In genomic region chr7:121510302-121510701, GRCh38 we compare ENCODE assay signal across 14 cellular contexts.
DNase-seq lines count a peak whose midpoint lies in the region; ATAC-seq and TF ChIP-seq lines count a peak whose summit lies in the region.
"Had no signal": no experiment of that assay in that cellular context is flagged by ENCODE, and none has a peak within 500 bp of the region (broad histone marks: within the 10 kb centered on the region; RNA-seq: fewer than 3 reads in every experiment).

No MANE protein-coding gene starts in this region.

- H4K20me1 ChIP-seq in KMS-11 (ENCODE audit: insufficient read depth) (no peaks in the 10 kb centered on the region), neural cell (ENCODE audit: insufficient read depth) (no peaks in the 10 kb centered on the region)

- H3K79me2 ChIP-seq in KMS-11 (ENCODE audit: insufficient read depth, low read depth) = no peaks in the 10 kb centered on the region
- H3K79me2 ChIP-seq in neural cell (replicated peaks; ENCODE audit: insufficient read depth, low read length) = peaks cover 52% of the 10 kb centered on the region

- H3K4me3 Mint-ChIP-seq in activated naive CD4-positive, alpha-beta T cell treated with anti-CD3 and anti-CD28 coated beads, Interleukin-2, amount 10 ng/mL, durations not matched to agents 7 days and 5 days = no peak overlapping the region
- no peak overlapping the region for H3K4me3 Mint-ChIP-seq in natural killer cell
- H3K4me3 Mint-ChIP-seq: activated CD4-positive, alpha-beta T cell treated with anti-CD3 and anti-CD28 coated beads, Interleukin-2, amount 10 ng/mL, durations not matched to agents 24 days and 14 days; T-helper 1 cell treated with Interleukin-12 subunit alpha and Interleukin-12 subunit beta and Interleukin-4 antibody, amounts not matched to agents 30 μg/mL and 1 μg/mL, for 36 hours had no signal

- no peak for TF ChIP-seq EP300 in neural cell (conservative IDR thresholded peaks at IDR 0.05; ENCODE audit: poor library complexity, severe bottlenecking)

- ATAC-seq in body of pancreas (peak; percentile 42), GM21447 (IDR thresholded peaks at IDR 0.05; ENCODE audit: unreplicated experiment) (no peak), natural killer cell (no peak)
- ATAC-seq: gastroesophageal sphincter had no signal

- H3K9ac ChIP-seq in KMS-11 (no peak overlapping the region), neural cell (ENCODE audit: low read length) (no peak overlapping the region)

- CTCF ChIA-PET in activated naive CD4-positive, alpha-beta T cell treated with anti-CD3 and anti-CD28 coated beads, Interleukin-2, amount 10 ng/mL, durations not matched to agents 7 days and 5 days (lab: Charles Lee) = no interaction called here

- no peaks in the 10 kb centered on the region for H3K9me2 ChIP-seq in neural cell (ENCODE audit: insufficient read depth, low read length)

- no peak overlapping the region for H3K27ac ChIP-seq in KMS-11
- no peak overlapping the region for H3K27ac ChIP-seq in body of pancreas
- H3K27ac ChIP-seq in neural cell (ENCODE audit: low read length) = peak overlapping the region; percentile 3
- H3K27ac ChIP-seq: gastroesophageal sphincter, suprapubic skin had no signal

- H3K27ac Mint-ChIP-seq in activated naive CD4-positive, alpha-beta T cell treated with anti-CD3 and anti-CD28 coated beads, Interleukin-2, amount 10 ng/mL, durations not matched to agents 7 days and 5 days = no peak overlapping the region
- no peak overlapping the region for H3K27ac Mint-ChIP-seq in natural killer cell
- H3K27ac Mint-ChIP-seq: T-helper 1 cell treated with Interleukin-12 subunit alpha and Interleukin-12 subunit beta and Interleukin-4 antibody, amounts not matched to agents 30 μg/mL and 1 μg/mL, for 36 hours had no signal

- H3K9me3 ChIP-seq in body of pancreas = peaks cover 0 to 20% (median 0%) of the 10 kb centered on the region in 3 donors
- no peaks in the 10 kb centered on the region for H3K9me3 ChIP-seq in neural cell (ENCODE audit: low read length)

- peak; percentile 5 for DNase-seq in activated naive CD4-positive, alpha-beta T cell treated with Interleukin-2 at 50 U/mL for 16 hours
- no peak for DNase-seq in activated naive CD4-positive, alpha-beta T cell treated with anti-CD3 and anti-CD28 coated beads, Interleukin-2, amount 10 ng/mL, durations not matched to agents 7 days and 5 days
- peak; percentile 23 to 53 (median 36) for DNase-seq in body of pancreas
- DNase-seq in GM19238 (ENCODE audit: insufficient read length, low spot score) = no peak
- DNase-seq in natural killer cell = no peak
- DNase-seq: midbrain, NCI-H1105 treated with DMSO at 0.1 percent for 48 hours had no signal

- TF ChIP-seq CTCF in KMS-11 (conservative IDR thresholded peaks at IDR 0.05; ENCODE audit: low read depth, low read length) (peak; percentile 39), body of pancreas (IDR thresholded peaks at IDR 0.05) (peak in 5 of 7 experiments; percentile 27 to 56 (median 47)), neural cell (IDR thresholded peaks at IDR 0.05; ENCODE audit: poor library complexity, severe bottlenecking) (peak; percentile 32), natural killer cell (IDR thresholded peaks at IDR 0.05) (no peak)

- peaks cover 2% of the 10 kb centered on the region for H3K36me3 Mint-ChIP-seq in activated naive CD4-positive, alpha-beta T cell treated with anti-CD3 and anti-CD28 coated beads, Interleukin-2, amount 10 ng/mL, durations not matched to agents 7 days and 5 days
- H3K36me3 Mint-ChIP-seq in natural killer cell = peaks cover 14% of the 10 kb centered on the region

- H3K4me3 ChIP-seq in KMS-11 (IDR thresholded peaks at IDR 0.05; ENCODE audit: insufficient read depth, low read depth, low read length) (no peak overlapping the region), body of pancreas (no peak overlapping the region), neural cell (ENCODE audit: low read length) (peak overlapping the region; percentile 15)
- H3K4me3 ChIP-seq: gastroesophageal sphincter, suprapubic skin had no signal

- no peaks in the 10 kb centered on the region for H3K27me3 Mint-ChIP-seq in activated naive CD4-positive, alpha-beta T cell treated with anti-CD3 and anti-CD28 coated beads, Interleukin-2, amount 10 ng/mL, durations not matched to agents 7 days and 5 days
- no peaks in the 10 kb centered on the region for H3K27me3 Mint-ChIP-seq in natural killer cell (ENCODE audit: low read depth in 2 of 2)

- intact Hi-C loops in body of pancreas (cut with DNase I) (no loop called here), natural killer cell (cut with micrococcal nuclease) (no loop called here)

- H3K9me3 Mint-ChIP-seq in activated naive CD4-positive, alpha-beta T cell treated with anti-CD3 and anti-CD28 coated beads, Interleukin-2, amount 10 ng/mL, durations not matched to agents 7 days and 5 days = peaks cover 42% of the 10 kb centered on the region
- H3K9me3 Mint-ChIP-seq in natural killer cell = peaks cover 8 to 9% of the 10 kb centered on the region in 2 donors

- H3K36me3 ChIP-seq in KMS-11 (ENCODE audit: insufficient read depth) (no peaks in the 10 kb centered on the region), body of pancreas (replicated peaks in 1 of 2; ENCODE audit: insufficient read depth in 1 of 2, low read depth in 2 of 2) (no peaks in the 10 kb centered on the region), neural cell (ENCODE audit: insufficient read depth, low read length) (no peaks in the 10 kb centered on the region)
- H3K36me3 ChIP-seq: gastroesophageal sphincter, suprapubic skin had no signal

- H3K27me3 ChIP-seq in KMS-11 (ENCODE audit: insufficient read depth, low read depth) (no peaks in the 10 kb centered on the region), body of pancreas (no peaks in the 10 kb centered on the region), neural cell (ENCODE audit: insufficient read depth, low read depth, low read length) (no peaks in the 10 kb centered on the region)
- H3K27me3 ChIP-seq: gastroesophageal sphincter, suprapubic skin had no signal

- no peak overlapping the region for H2AFZ ChIP-seq in KMS-11 (ENCODE audit: low read depth)
- H2AFZ ChIP-seq in neural cell (ENCODE audit: low read depth, low read length) = no peak overlapping the region

- no peak for TF ChIP-seq RAD21 in neural cell (conservative IDR thresholded peaks at IDR 0.05)

- H3K4me2 ChIP-seq in KMS-11 = no peak overlapping the region
- no peak overlapping the region for H3K4me2 ChIP-seq in neural cell (ENCODE audit: low read length)

- no peak for TF ChIP-seq POLR2A in body of pancreas (IDR thresholded peaks at IDR 0.05)

- WGBS in body of pancreas, 2 donors = 88 to 94% methylated on average over 2 of the region's 2 CpGs

- H3K4me1 ChIP-seq in KMS-11 (ENCODE audit: low read depth, poor library complexity, severe bottlenecking) (no peaks in the 10 kb centered on the region), body of pancreas (no peaks in the 10 kb centered on the region)
- H3K4me1 ChIP-seq: gastroesophageal sphincter, suprapubic skin had no signal

- no peaks in the 10 kb centered on the region for H3K4me1 Mint-ChIP-seq in activated naive CD4-positive, alpha-beta T cell treated with anti-CD3 and anti-CD28 coated beads, Interleukin-2, amount 10 ng/mL, durations not matched to agents 7 days and 5 days
- H3K4me1 Mint-ChIP-seq in natural killer cell = no peaks in the 10 kb centered on the region
- H3K4me1 Mint-ChIP-seq: activated CD4-positive, alpha-beta T cell treated with anti-CD3 and anti-CD28 coated beads, Interleukin-2, amount 10 ng/mL, durations not matched to agents 24 days and 14 days had no signal

- H3F3A ChIP-seq in neural cell (ENCODE audit: insufficient read depth, low read length, poor library complexity, severe bottlenecking) = no peaks in the 10 kb centered on the region

TF ChIP-seq in neural cell, 6 proteins besides CTCF, POLR2A, EP300 and RAD21:
- no peak for TF ChIP-seq MXI1 (conservative IDR thresholded peaks at IDR 0.05; ENCODE audit: poor library complexity, severe bottlenecking)
- TF ChIP-seq TAF1 (IDR thresholded peaks at IDR 0.05; ENCODE audit: low read depth) = no peak
- TF ChIP-seq POLR2AphosphoS5 (IDR thresholded peaks at IDR 0.05) = no peak

Comparison
In these comparisons a context has a peak if more than half of its experiments do, and no peak if none do; other contexts are left out.
1. DNase-seq: peak in activated naive CD4-positive, alpha-beta T cell treated with Interleukin-2 at 50 U/mL for 16 hours (single experiment) and body of pancreas (4 of 4); none in activated naive CD4-positive, alpha-beta T cell treated with anti-CD3 and anti-CD28 coated beads, Interleukin-2, amount 10 ng/mL, durations not matched to agents 7 days and 5 days (single experiment), GM19238 (single experiment) and natural killer cell (single experiment).